2 cellular contexts compared by ENCODE assay signal in genomic region chr21:36640260-36641244, GRCh38.
TF ChIP-seq lines count a peak whose summit lies in the region.

No MANE protein-coding gene starts in this region.

TF ChIP-seq in SK-N-SH, 30 proteins besides CTCF, POLR2A, EP300 and RAD21 (continued from another document):
- TF ChIP-seq REST (IDR thresholded peaks at IDR 0.05; ENCODE audit: low read depth, low read length) (no peak), SMC3 (IDR thresholded peaks at IDR 0.05; ENCODE audit: low read depth, low read length) (no peak), SIN3A (IDR thresholded peaks at IDR 0.05; ENCODE audit: borderline replicate concordance, low read depth, low read length) (no peak), ZBTB33 (IDR thresholded peaks at IDR 0.05; ENCODE audit: borderline replicate concordance, low read depth) (no peak), NRF1 (IDR thresholded peaks at IDR 0.05; ENCODE audit: low read depth, low read length) (no peak), MEF2A (IDR thresholded peaks at IDR 0.05; ENCODE audit: borderline replicate concordance, low read depth) (no peak), GABPA (IDR thresholded peaks at IDR 0.05; ENCODE audit: low read depth) (no peak), TEAD4 (IDR thresholded peaks at IDR 0.05; ENCODE audit: borderline replicate concordance, insufficient read depth) (no peak), GATA2 (CRISPR knock-in tag; IDR thresholded peaks at IDR 0.05) (no peak), USF1 (IDR thresholded peaks at IDR 0.05; ENCODE audit: borderline replicate concordance, low read depth) (no peak)

TF ChIP-seq in SK-N-SH treated with all-trans-retinoic acid at 6 μM for 48 hours, 23 proteins besides CTCF, POLR2A, EP300 and RAD21 (continued from another document):
- TF ChIP-seq TSHZ2 (CRISPR knock-in tag; IDR thresholded peaks at IDR 0.05) (no peak), SNAI2 (CRISPR knock-in tag; IDR thresholded peaks at IDR 0.05) (no peak), CSDC2 (CRISPR knock-in tag; IDR thresholded peaks at IDR 0.05) (no peak), ISL1 (CRISPR knock-in tag; IDR thresholded peaks at IDR 0.05) (no peak), TCF4 (CRISPR knock-in tag; IDR thresholded peaks at IDR 0.05; ENCODE audit: borderline replicate concordance) (no peak), OSR1 (CRISPR knock-in tag; IDR thresholded peaks at IDR 0.05) (no peak)
